ENCODE assay signal across 1 cellular context in the genomic region with DNA sequence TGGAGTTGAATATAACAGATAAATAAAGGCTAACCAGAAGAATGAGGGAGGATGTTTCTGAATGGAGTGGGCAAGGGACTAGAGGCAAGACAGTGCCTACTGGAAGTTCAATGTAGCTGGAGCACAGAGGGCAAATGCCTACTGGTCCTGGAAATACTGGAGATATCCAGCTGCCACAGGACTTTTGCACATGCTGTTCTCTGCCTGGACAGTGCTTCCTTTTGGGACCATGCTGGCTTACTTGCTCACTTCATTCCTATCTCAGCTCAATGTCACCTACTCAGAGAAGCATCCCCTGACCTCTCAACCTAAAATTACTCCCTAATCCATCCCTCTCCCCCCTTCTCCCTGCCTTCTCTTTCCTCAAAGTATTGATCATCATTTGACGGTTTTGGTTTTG.
TF ChIP-seq lines count a peak whose summit lies in the region.

No MANE protein-coding gene starts in this region.

TF ChIP-seq in HEK293, 187 proteins besides CTCF, POLR2A, EP300 and RAD21 (continued from another document):
- TF ChIP-seq, protein P1, sequence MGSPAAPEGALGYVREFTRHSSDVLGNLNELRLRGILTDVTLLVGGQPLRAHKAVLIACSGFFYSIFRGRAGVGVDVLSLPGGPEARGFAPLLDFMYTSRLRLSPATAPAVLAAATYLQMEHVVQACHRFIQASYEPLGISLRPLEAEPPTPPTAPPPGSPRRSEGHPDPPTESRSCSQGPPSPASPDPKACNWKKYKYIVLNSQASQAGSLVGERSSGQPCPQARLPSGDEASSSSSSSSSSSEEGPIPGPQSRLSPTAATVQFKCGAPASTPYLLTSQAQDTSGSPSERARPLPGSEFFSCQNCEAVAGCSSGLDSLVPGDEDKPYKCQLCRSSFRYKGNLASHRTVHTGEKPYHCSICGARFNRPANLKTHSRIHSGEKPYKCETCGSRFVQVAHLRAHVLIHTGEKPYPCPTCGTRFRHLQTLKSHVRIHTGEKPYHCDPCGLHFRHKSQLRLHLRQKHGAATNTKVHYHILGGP (tag by site-specific recombination; IDR thresholded peaks at IDR 0.05): no peak
- TF ChIP-seq GFI1B (tag by site-specific recombination; IDR thresholded peaks at IDR 0.05) (0 out of 2 replicates have a peak, but pooled peaks have one; percentile 8), OSR2 (tag by site-specific recombination; IDR thresholded peaks at IDR 0.05) (no peak), ZNF623 (tag by site-specific recombination; IDR thresholded peaks at IDR 0.05) (peak; percentile 99), ZNF501 (tag by site-specific recombination; IDR thresholded peaks at IDR 0.05) (no peak), ZNF37A (tag by site-specific recombination; IDR thresholded peaks at IDR 0.05) (no peak), ZNF354C (tag by site-specific recombination; IDR thresholded peaks at IDR 0.05; ENCODE audit: borderline replicate concordance, low read depth) (no peak), ZNF514 (tag by site-specific recombination; IDR thresholded peaks at IDR 0.05) (no peak), ZNF791 (tag by site-specific recombination; IDR thresholded peaks at IDR 0.05) (no peak), ZNF48 (tag by site-specific recombination; IDR thresholded peaks at IDR 0.05) (no peak)
- TF ChIP-seq, protein P2, sequence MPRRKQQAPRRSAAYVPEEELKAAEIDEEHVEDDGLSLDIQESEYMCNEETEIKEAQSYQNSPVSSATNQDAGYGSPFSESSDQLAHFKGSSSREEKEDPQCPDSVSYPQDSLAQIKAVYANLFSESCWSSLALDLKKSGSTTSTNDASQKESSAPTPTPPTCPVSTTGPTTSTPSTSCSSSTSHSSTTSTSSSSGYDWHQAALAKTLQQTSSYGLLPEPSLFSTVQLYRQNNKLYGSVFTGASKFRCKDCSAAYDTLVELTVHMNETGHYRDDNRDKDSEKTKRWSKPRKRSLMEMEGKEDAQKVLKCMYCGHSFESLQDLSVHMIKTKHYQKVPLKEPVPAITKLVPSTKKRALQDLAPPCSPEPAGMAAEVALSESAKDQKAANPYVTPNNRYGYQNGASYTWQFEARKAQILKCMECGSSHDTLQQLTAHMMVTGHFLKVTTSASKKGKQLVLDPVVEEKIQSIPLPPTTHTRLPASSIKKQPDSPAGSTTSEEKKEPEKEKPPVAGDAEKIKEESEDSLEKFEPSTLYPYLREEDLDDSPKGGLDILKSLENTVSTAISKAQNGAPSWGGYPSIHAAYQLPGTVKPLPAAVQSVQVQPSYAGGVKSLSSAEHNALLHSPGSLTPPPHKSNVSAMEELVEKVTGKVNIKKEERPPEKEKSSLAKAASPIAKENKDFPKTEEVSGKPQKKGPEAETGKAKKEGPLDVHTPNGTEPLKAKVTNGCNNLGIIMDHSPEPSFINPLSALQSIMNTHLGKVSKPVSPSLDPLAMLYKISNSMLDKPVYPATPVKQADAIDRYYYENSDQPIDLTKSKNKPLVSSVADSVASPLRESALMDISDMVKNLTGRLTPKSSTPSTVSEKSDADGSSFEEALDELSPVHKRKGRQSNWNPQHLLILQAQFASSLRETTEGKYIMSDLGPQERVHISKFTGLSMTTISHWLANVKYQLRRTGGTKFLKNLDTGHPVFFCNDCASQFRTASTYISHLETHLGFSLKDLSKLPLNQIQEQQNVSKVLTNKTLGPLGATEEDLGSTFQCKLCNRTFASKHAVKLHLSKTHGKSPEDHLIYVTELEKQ (tag by site-specific recombination; IDR thresholded peaks at IDR 0.05; ENCODE audit: borderline replicate concordance): no peak
- TF ChIP-seq, protein P3, sequence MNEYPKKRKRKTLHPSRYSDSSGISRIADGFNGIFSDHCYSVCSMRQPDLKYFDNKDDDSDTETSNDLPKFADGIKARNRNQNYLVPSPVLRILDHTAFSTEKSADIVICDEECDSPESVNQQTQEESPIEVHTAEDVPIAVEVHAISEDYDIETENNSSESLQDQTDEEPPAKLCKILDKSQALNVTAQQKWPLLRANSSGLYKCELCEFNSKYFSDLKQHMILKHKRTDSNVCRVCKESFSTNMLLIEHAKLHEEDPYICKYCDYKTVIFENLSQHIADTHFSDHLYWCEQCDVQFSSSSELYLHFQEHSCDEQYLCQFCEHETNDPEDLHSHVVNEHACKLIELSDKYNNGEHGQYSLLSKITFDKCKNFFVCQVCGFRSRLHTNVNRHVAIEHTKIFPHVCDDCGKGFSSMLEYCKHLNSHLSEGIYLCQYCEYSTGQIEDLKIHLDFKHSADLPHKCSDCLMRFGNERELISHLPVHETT (tag by site-specific recombination; IDR thresholded peaks at IDR 0.05): 0 out of 2 replicates have a peak, but pooled peaks have one; percentile 18
- TF ChIP-seq, protein P4, sequence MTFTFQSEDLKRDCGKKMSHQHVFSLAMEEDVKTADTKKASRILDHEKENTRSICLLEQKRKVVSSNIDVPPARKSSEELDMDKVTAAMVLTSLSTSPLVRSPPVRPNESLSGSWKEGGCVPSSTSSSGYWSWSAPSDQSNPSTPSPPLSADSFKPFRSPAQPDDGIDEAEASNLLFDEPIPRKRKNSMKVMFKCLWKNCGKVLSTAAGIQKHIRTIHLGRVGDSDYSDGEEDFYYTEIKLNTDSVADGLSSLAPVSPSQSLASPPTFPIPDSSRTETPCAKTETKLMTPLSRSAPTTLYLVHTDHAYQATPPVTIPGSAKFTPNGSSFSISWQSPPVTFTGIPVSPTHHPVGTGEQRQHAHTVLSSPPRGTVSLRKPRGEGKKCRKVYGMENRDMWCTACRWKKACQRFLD (tag by site-specific recombination; IDR thresholded peaks at IDR 0.05): no peak
